25 cellular contexts compared by ENCODE assay signal in the genomic region with DNA sequence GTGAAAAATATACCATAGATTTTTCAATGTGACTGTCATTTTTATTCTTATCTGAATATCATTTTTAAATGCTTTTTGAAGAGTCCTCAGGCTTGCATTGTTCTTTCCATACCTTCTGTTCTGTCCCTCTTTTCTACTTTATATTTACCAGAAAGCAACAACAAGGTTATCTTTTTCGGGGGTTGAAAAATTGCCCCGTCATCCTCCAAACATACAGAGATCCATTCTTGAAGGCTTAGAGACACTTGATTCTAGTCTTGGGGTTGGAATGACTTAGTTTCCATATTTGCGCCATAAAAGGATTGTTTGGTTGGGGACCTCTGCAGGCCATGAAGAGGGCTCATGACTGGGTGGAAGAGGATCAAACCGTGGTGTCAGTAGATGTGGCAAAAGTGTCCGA.
"Had no signal": no experiment of that assay in that cellular context is flagged by ENCODE, and none has a peak within 500 bp of the region (broad histone marks: within the 10 kb centered on the region; RNA-seq: fewer than 3 reads in every experiment).

No MANE protein-coding gene starts in this region.

- H3K4me3 ChIP-seq: cardiac muscle cell, SK-N-MC had no signal

- H3K27me3 Mint-ChIP-seq: activated CD4-positive, alpha-beta memory T cell treated with anti-CD3 and anti-CD28 coated beads for 36 hours; activated naive CD8-positive, alpha-beta T cell; activated T-helper 17 cell treated with anti-CD3 and anti-CD28 coated beads, Interleukin-2, amount 50 U/mL, for 72 hours; T-cell had no signal

- H3K36me3 Mint-ChIP-seq: activated CD4-positive, alpha-beta memory T cell treated with anti-CD3 and anti-CD28 coated beads for 36 hours; activated naive CD8-positive, alpha-beta T cell; T-cell had no signal

- DNase-seq: activated CD4-positive, alpha-beta memory T cell treated with anti-CD3 and anti-CD28 coated beads for 36 hours; activated CD4-positive, alpha-beta T cell treated with anti-CD3 and anti-CD28 coated beads, Interleukin-2, amount 10 ng/mL, durations not matched to agents 7 days and 5 days; activated CD4-positive, CD25-positive, alpha-beta regulatory T cell; activated gamma-delta T cell; activated naive CD4-positive, alpha-beta T cell treated with anti-CD3 and anti-CD28 coated beads for 36 hours; activated T-cell treated with anti-CD3 and anti-CD28 coated beads for 4 hours; activated T-cell treated with anti-CD3 and anti-CD28 coated beads, Interleukin-2, amount 50 U/mL, for 48 hours; brain microvascular endothelial cell; KBM-7; NCI-H1048; NCI-H1930; NCI-H2171; NCI-H526 treated with DMSO at 0.1 percent for 48 hours; NK-92 treated with Interleukin-12 subunit alpha and Interleukin-12 subunit beta, amount 100 ng/mL, for 24 hours; OCI-M1; RPMI8226; T-cell; T-helper 2 cell; T1000 had no signal

- H3K4me1 Mint-ChIP-seq: activated CD4-positive, alpha-beta T cell treated with anti-CD3 and anti-CD28 coated beads, Interleukin-2, amount 10 ng/mL, durations not matched to agents 7 days and 5 days; T-cell had no signal

- H3K4me3 Mint-ChIP-seq: activated CD4-positive, alpha-beta memory T cell treated with anti-CD3 and anti-CD28 coated beads for 36 hours; activated CD4-positive, alpha-beta T cell treated with anti-CD3 and anti-CD28 coated beads, Interleukin-2, amount 10 ng/mL, durations not matched to agents 7 days and 5 days; activated naive CD4-positive, alpha-beta T cell treated with anti-CD3 and anti-CD28 coated beads for 36 hours; activated naive CD8-positive, alpha-beta T cell; activated T-helper 17 cell treated with anti-CD3 and anti-CD28 coated beads, Interleukin-2, amount 50 U/mL, for 72 hours; T-cell had no signal

- H3K9me3 Mint-ChIP-seq: activated CD4-positive, alpha-beta memory T cell treated with anti-CD3 and anti-CD28 coated beads for 36 hours; activated CD4-positive, alpha-beta T cell treated with anti-CD3 and anti-CD28 coated beads, Interleukin-2, amount 10 ng/mL, durations not matched to agents 7 days and 5 days; activated naive CD4-positive, alpha-beta T cell treated with anti-CD3 and anti-CD28 coated beads for 36 hours; activated T-helper 17 cell treated with anti-CD3 and anti-CD28 coated beads, Interleukin-2, amount 50 U/mL, for 72 hours; T-cell had no signal

- H3K27ac Mint-ChIP-seq: activated CD4-positive, alpha-beta memory T cell treated with anti-CD3 and anti-CD28 coated beads for 36 hours; activated CD4-positive, alpha-beta T cell treated with anti-CD3 and anti-CD28 coated beads, Interleukin-2, amount 10 ng/mL, durations not matched to agents 7 days and 5 days; activated naive CD4-positive, alpha-beta T cell treated with anti-CD3 and anti-CD28 coated beads for 36 hours; activated naive CD8-positive, alpha-beta T cell; activated T-helper 17 cell treated with anti-CD3 and anti-CD28 coated beads, Interleukin-2, amount 50 U/mL, for 72 hours; T-cell had no signal

- H3K27ac ChIP-seq: brain microvascular endothelial cell, cardiac muscle cell, SK-N-MC had no signal

- ATAC-seq: activated T-helper 17 cell treated with anti-CD3 and anti-CD28 coated beads, Interleukin-2, amount 50 U/mL, for 72 hours; Panc1; Right ventricle myocardium inferior; T-cell had no signal

- H3K27me3 ChIP-seq: brain microvascular endothelial cell, cardiac muscle cell had no signal
